In the genomic region with DNA sequence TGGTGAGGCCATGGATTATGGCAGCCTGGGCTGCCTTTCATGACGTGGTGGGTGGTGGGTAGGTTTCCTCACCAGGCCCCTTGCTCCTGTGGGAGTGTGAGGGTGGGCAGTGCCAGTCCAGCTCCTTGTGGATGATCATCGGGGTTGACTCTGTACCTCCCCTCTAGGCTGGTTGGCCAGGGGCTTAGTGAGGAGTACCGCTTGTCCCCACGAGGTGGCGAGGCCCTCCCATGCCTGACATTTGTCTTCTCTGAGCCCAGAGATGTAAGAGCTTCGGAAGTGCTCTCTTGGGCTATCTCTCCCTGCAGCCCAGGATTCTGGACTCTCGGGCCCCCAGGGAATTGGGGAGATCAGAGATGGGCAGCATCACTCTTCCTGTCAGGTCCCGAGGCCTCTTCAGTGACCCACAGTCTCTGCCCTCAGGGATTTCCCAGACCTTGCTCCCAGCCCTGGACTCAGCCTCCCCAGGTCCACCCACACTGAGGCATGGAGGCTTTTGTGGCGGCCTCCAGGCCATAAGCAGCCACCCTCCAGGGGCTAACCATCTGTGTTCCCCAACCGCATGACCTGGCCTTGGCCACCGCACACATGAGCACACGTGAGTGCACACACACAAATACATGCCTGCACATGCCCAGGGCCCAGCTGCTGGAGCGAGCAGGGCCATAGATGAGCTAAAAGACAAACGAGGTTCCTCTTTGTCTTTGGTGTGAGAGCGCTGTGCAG, we compare ENCODE assay signal across 7 cellular contexts. TPM values are rescaled to one million over a fixed set of nuclear protein-coding genes. Genes with fewer than 3 reads are reported as not detected.
DNase-seq lines count a peak whose midpoint lies in the region; ATAC-seq, FAIRE-seq and TF ChIP-seq lines count a peak whose summit lies in the region.

No MANE protein-coding gene starts in this region.

- H3K27me3 ChIP-seq in K562 (ENCODE audit: control insufficient read depth in 2 of 2, insufficient read depth in 2 of 2, low read length in 2 of 2) (peaks cover 4 to 44% of the 10 kb centered on the region in 2 experiments; a peak in 3 of 5 replicates), thoracic aorta (replicated peaks; ENCODE audit: insufficient read depth) (peaks cover 5% of the 10 kb centered on the region)

- FAIRE-seq in RCC 7860 (lab: Jason Lieb, UNC) (no peak), K562 (lab: Jason Lieb, UNC) (peak; percentile 84)

- H3K4me1 ChIP-seq in K562 (replicated peaks in 1 of 2; ENCODE audit: control insufficient read depth in 2 of 2, insufficient read depth in 2 of 2, low read length in 2 of 2) (peaks cover 0 to 5% of the 10 kb centered on the region in 2 experiments; a peak in 2 of 5 replicates), thoracic aorta (ENCODE audit: control insufficient read depth in 1 of 2, low read depth in 2 of 2) (peaks cover 3 to 17% of the 10 kb centered on the region in 2 donors)

- no peak overlapping the region for H3K4me2 ChIP-seq in K562 (ENCODE audit: insufficient read depth, low read length)

- H4K20me1 ChIP-seq in K562 (replicated peaks; ENCODE audit: control insufficient read depth, insufficient read depth, low read length): peaks cover 14% of the 10 kb centered on the region

- H3K9ac ChIP-seq in K562 (ENCODE audit: insufficient read depth in 1 of 2, low read depth in 2 of 2, low read length in 2 of 2): no peak overlapping the region

- BruUV-seq in K562 (replicated peaks; lab: Mats Ljungman, UMichigan): no TSS peak

- 20% methylated on average over 15 of the region's 15 CpGs for WGBS in K562 (ENCODE audit: insufficient coverage, low coverage, missing lambda C conversion rate)

- TF ChIP-seq EP300 in K562 (IDR thresholded peaks at IDR 0.05; ENCODE audit: low read length): no peak

- TF ChIP-seq CTCF in K562 (IDR thresholded peaks at IDR 0.05 in 2 of 3, conservative IDR thresholded peaks at IDR 0.05 in 1 of 3; ENCODE audit: insufficient read depth in 2 of 3, low read depth in 1 of 3, low read length in 3 of 3) (peak; percentile 84 to 90 (median 90)), thoracic aorta (IDR thresholded peaks at IDR 0.05) (peak; percentile 63)

- ATAC-seq in GM19467 (IDR thresholded peaks at IDR 0.05; ENCODE audit: unreplicated experiment) (peak; percentile 60), HG03442 (IDR thresholded peaks at IDR 0.05; ENCODE audit: unreplicated experiment) (peak; percentile 70), K562 (peak; percentile 94), thoracic aorta (ENCODE audit: insufficient number of reproducible peaks, low FRiP score, low read depth) (no peak)

- no peaks in the 10 kb centered on the region for H3K9me1 ChIP-seq in K562 (ENCODE audit: control insufficient read depth, insufficient read depth, low read length)

- H3K27ac ChIP-seq in K562 (ENCODE audit: extremely low read depth, low read depth, low read length) (no peak overlapping the region), thoracic aorta (no peak overlapping the region)

- H2AFZ ChIP-seq in K562 (ENCODE audit: low read depth, low read length): no peak overlapping the region

- H3K79me2 ChIP-seq in K562 (ENCODE audit: control insufficient read depth, insufficient read depth, low read length): no peaks in the 10 kb centered on the region

- no peak for TF ChIP-seq POLR2A in K562 (conservative IDR thresholded peaks at IDR 0.05)

- CTCF ChIA-PET in K562 (lab: Yijun Ruan, JAX; ENCODE audit: low intra/inter-chr PET ratio): interaction anchor here (1.1 to 6.2 kb wide), 8 partner anchors 42 to 366 kb away, joined by 4 to 56 read pairs (median 10); no protein-coding TSS in a partner anchor

- POLR2A ChIA-PET in K562 (lab: Yijun Ruan, JAX): interaction anchor here (0.5 to 1.1 kb wide), 4 partner anchors 9 to 270 kb away, joined by 3 to 4 read pairs (median 4); no protein-coding TSS in a partner anchor

- DNase-seq in G401 (ENCODE audit: low spot score) (peak; percentile 32), RCC 7860 (ENCODE audit: low spot score) (peak; percentile 12), K562 (ENCODE audit: extremely low read depth in 1 of 4, low spot score in 3 of 4) (peak; percentile 65 to 80 (median 75)), kidney glomerular epithelial cell (lab: John Stamatoyannopoulos, UW) (peak; percentile 52), thoracic aorta (ENCODE audit: low spot score) (no peak)

- H3K9me3 ChIP-seq in K562 (replicated peaks; ENCODE audit: control insufficient read depth, insufficient read depth, low read depth, low read length) (no peaks in the 10 kb centered on the region), thoracic aorta (no peaks in the 10 kb centered on the region)

- H3K4me3 ChIP-seq in K562: no peak overlapping the region
- H3K4me3 ChIP-seq in thoracic aorta: no peak overlapping the region

- intact Hi-C loops in K562 (cut with micrococcal nuclease): loop anchor here (1.0 to 5.0 kb wide), 6 partner anchors 42 to 367 kb away; a partner anchor contains a TSS

- peak; percentile 67 to 93 for TF ChIP-seq RAD21 in K562 (CRISPR knock-in tag; conservative IDR thresholded peaks at IDR 0.05 in 1 of 2, IDR thresholded peaks at IDR 0.05 in 1 of 2)

- in situ Hi-C loops in G401 (cut with HindIII; ENCODE audit: low sequenced_read_pairs) (no loop called here), K562 (cut with MboI) (loop anchor here (5.0 kb wide), 2 partner anchors 44 to 269 kb away; no protein-coding TSS in a partner anchor)

- H3K36me3 ChIP-seq in K562 (ENCODE audit: control insufficient read depth, insufficient read depth, low read length): peaks cover 23% of the 10 kb centered on the region; the same call in 2 of the 3 replicates
- H3K36me3 ChIP-seq in thoracic aorta: no peaks in the 10 kb centered on the region

TF ChIP-seq in K562, 482 proteins besides CTCF, POLR2A, EP300 and RAD21 (continues in another document):
- TF ChIP-seq, protein P1, sequence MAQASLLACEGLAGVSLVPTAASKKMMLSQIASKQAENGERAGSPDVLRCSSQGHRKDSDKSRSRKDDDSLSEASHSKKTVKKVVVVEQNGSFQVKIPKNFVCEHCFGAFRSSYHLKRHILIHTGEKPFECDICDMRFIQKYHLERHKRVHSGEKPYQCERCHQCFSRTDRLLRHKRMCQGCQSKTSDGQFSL (CRISPR knock-in tag; IDR thresholded peaks at IDR 0.05): 0 out of 2 replicates have a peak, but pooled peaks have one; percentile 50
- TF ChIP-seq, protein P1 (tag; IDR thresholded peaks at IDR 0.05): no peak
- TF ChIP-seq SMC3 (conservative IDR thresholded peaks at IDR 0.05; ENCODE audit: insufficient read depth, low read depth, low read length) (peak; percentile 90), CC2D1A (IDR thresholded peaks at IDR 0.05) (0 out of 2 replicates have a peak, but pooled peaks have one; percentile 30), NRF1 (conservative IDR thresholded peaks at IDR 0.05 in 1 of 2, IDR thresholded peaks at IDR 0.05 in 1 of 2) (no peak), PHB2 (IDR thresholded peaks at IDR 0.05; ENCODE audit: low read depth) (no peak)

RNA-seq across cellular contexts. Expression of a gene that starts 6.5 kb away (rescaled TPM):
- total RNA-seq in G401 (2014; rRNA removed; shearing (Covaris generic)): 55.9 and 65.8 TPM in 2 replicates
- 3.9 and 9.7 TPM in 2 replicates for total RNA-seq in K562 (2011; cell fraction: chromatin; rRNA removed; ENCODE audit: low replicate concordance)
- total RNA-seq in K562 (2011; cell fraction: nucleolus; rRNA removed): 11.7 and 12.7 TPM in 2 replicates
- 11.6 and 12.0 TPM in 2 replicates for total RNA-seq in K562 (2011; cell fraction: nucleoplasm; rRNA removed)
- total RNA-seq in K562 (2014; rRNA removed) (38.3 and 44.2 TPM in 2 replicates), K562 (2014; rRNA removed; fragmentation: Illumina TruSeq; extraction: Trizol) (19.9 and 26.3 TPM in 2 replicates), K562 (2015; rRNA removed; fragmentation: Illumina TruSeq; extraction: Trizol) (23.0 and 24.1 TPM in 2 replicates), K562 (2021) (36.5 and 38.8 TPM in 2 replicates), thoracic aorta (10 to 100 TPM; 26.1 to 42.6 TPM)
- polyA plus RNA-seq in K562 (2011; rRNA removed) (17.4 and 28.4 TPM in 2 replicates), K562 (2014; fragmentation: Illumina TruSeq; extraction: Trizol) (21.9 and 22.0 TPM in 2 replicates), K562 (2014; fragmentation: Nextera tagmentation; extraction: Ambion mirVana) (1 to 10 TPM; 7.7 to 9.4 TPM), K562 (2014; rRNA removed) (28.5 TPM in 2 replicates)
- polyA plus RNA-seq in K562 (2011; cell fraction: cytosol; rRNA removed): 15.5 and 32.1 TPM in 2 replicates
- polyA plus RNA-seq in K562 (2011; cell fraction: nucleus; rRNA removed): 7.5 and 12.4 TPM in 2 replicates
- 32.7 and 40.3 TPM in 2 replicates for polyA plus RNA-seq in K562 (2012)
- polyA minus RNA-seq in K562 (2011; rRNA and poly(A)+ RNA removed): 10.4 and 18.1 TPM in 2 replicates
- polyA minus RNA-seq in K562 (2011; cell fraction: cytosol; rRNA and poly(A)+ RNA removed): 7.5 and 9.5 TPM in 2 replicates
- 4.0 and 4.8 TPM in 2 replicates for polyA minus RNA-seq in K562 (2011; cell fraction: nucleus; rRNA and poly(A)+ RNA removed)

RNA-seq across cellular contexts. Expression of a gene that starts 23.6 kb away (rescaled TPM):
- not detected in 2 replicates for total RNA-seq in G401 (2014; rRNA removed; shearing (Covaris generic))
- total RNA-seq in K562 (2011; cell fraction: chromatin; rRNA removed; ENCODE audit: low replicate concordance): 0.28 TPM in 1 of 2 replicates, not detected in the other
- total RNA-seq in K562 (2011; cell fraction: nucleolus; rRNA removed): 0.17 TPM in 1 of 2 replicates, not detected in the other
- total RNA-seq in K562 (2011; cell fraction: nucleoplasm; rRNA removed): not detected in 2 replicates
- total RNA-seq in K562 (2014; rRNA removed) (0.20 and 0.32 TPM in 2 replicates), K562 (2014; rRNA removed; fragmentation: Illumina TruSeq; extraction: Trizol) (not detected in 2 replicates), K562 (2015; rRNA removed; fragmentation: Illumina TruSeq; extraction: Trizol) (not detected in 2 replicates), K562 (2021) (0.18 TPM in 1 of 2 replicates, not detected in the other), thoracic aorta (not detected)
- polyA plus RNA-seq in K562 (2011; rRNA removed) (0.10 and 0.22 TPM in 2 replicates), K562 (2014; fragmentation: Illumina TruSeq; extraction: Trizol) (not detected in 2 replicates), K562 (2014; fragmentation: Nextera tagmentation; extraction: Ambion mirVana) (not detected), K562 (2014; rRNA removed) (0.21 TPM in 1 of 2 replicates, not detected in the other)
- polyA plus RNA-seq in K562 (2011; cell fraction: cytosol; rRNA removed): 0.07 and 0.16 TPM in 2 replicates
- 0.11 and 0.21 TPM in 2 replicates for polyA plus RNA-seq in K562 (2011; cell fraction: nucleus; rRNA removed)
- polyA plus RNA-seq in K562 (2012): 0.04 and 0.11 TPM in 2 replicates
- polyA minus RNA-seq in K562 (2011; rRNA and poly(A)+ RNA removed): not detected in 2 replicates
- polyA minus RNA-seq in K562 (2011; cell fraction: cytosol; rRNA and poly(A)+ RNA removed): not detected in 2 replicates
- 0.27 and 0.33 TPM in 2 replicates for polyA minus RNA-seq in K562 (2011; cell fraction: nucleus; rRNA and poly(A)+ RNA removed)
